25 cellular contexts compared by ENCODE assay signal in genomic region chr21:36402339-36402738, GRCh38.
"Had no signal": no experiment of that assay in that cellular context is flagged by ENCODE, and none has a peak within 500 bp of the region (broad histone marks: within the 10 kb centered on the region; RNA-seq: fewer than 3 reads in every experiment).

No MANE protein-coding gene starts in this region.

- H3K4me3 ChIP-seq: ascending aorta, breast epithelium, cardiac muscle cell, coronary artery, dorsolateral prefrontal cortex had no signal

- H3K27me3 ChIP-seq: ascending aorta, breast epithelium, cardiac muscle cell, dorsolateral prefrontal cortex had no signal

- H3K36me3 ChIP-seq: breast epithelium, cardiac muscle cell had no signal

- H3K9me3 ChIP-seq: ascending aorta, breast epithelium had no signal

- H3K4me1 ChIP-seq: ascending aorta, breast epithelium had no signal

- ATAC-seq: activated naive CD4-positive, alpha-beta T cell treated with anti-CD3 and anti-CD28 coated beads, Interleukin-2, amount 50 U/mL, for 72 hours; activated T-cell treated with anti-CD3 and anti-CD28 coated beads, Interleukin-2, amount 50 U/mL, for 72 hours; esophagus mucosa; WTC11 had no signal

- H3K27ac ChIP-seq: ascending aorta, breast epithelium, cardiac muscle cell, coronary artery, dorsolateral prefrontal cortex had no signal

- DNase-seq: activated CD4-positive, alpha-beta memory T cell treated with anti-CD3 and anti-CD28 coated beads, Interleukin-2, amount 10 ng/mL, durations not matched to agents 7 days and 5 days; activated CD4-positive, alpha-beta T cell treated with anti-CD3 and anti-CD28 coated beads for 1 hour; activated CD4-positive, alpha-beta T cell treated with anti-CD3 and anti-CD28 coated beads for 4 hours; activated CD4-positive, alpha-beta T cell treated with anti-CD3 and anti-CD28 coated beads, Interleukin-2, amount 10 ng/mL, durations not matched to agents 7 days and 5 days; activated CD4-positive, alpha-beta T cell treated with anti-CD3 and anti-CD28 coated beads, Interleukin-2, amount 50 U/mL, for 4 hours; activated CD8-positive, alpha-beta memory T cell treated with anti-CD3 and anti-CD28 coated beads, Interleukin-2, amount 50 U/mL, for 48 hours; activated gamma-delta T cell; activated naive CD4-positive, alpha-beta T cell; activated naive CD4-positive, alpha-beta T cell treated with anti-CD3 and anti-CD28 coated beads, Interleukin-2, amount 10 ng/mL, durations not matched to agents 7 days and 5 days; activated naive CD8-positive, alpha-beta T cell treated with anti-CD3 and anti-CD28 coated beads, Interleukin-2, amount 10 ng/mL, durations not matched to agents 7 days and 5 days; activated T-cell treated with anti-CD3 and anti-CD28 coated beads for 4 hours; activated T-cell treated with anti-CD3 and anti-CD28 coated beads, Interleukin-2, amount 50 U/mL, for 24 hours; activated T-cell treated with anti-CD3 and anti-CD28 coated beads, Interleukin-2, amount 50 U/mL, for 72 hours; dorsolateral prefrontal cortex; effector memory CD4-positive, alpha-beta T cell; foreskin fibroblast; head of caudate nucleus; T-helper 2 cell had no signal
